Comparison of ENCODE assay signal across 34 cellular contexts in genomic region chr13:82245860-82246259, GRCh38.
DNase-seq lines count a peak whose midpoint lies in the region; ATAC-seq, FAIRE-seq and TF ChIP-seq lines count a peak whose summit lies in the region.
"Had no signal": no experiment of that assay in that cellular context is flagged by ENCODE, and none has a peak within 500 bp of the region (broad histone marks: within the 10 kb centered on the region; RNA-seq: fewer than 3 reads in every experiment).

No MANE protein-coding gene starts in this region.

- H3K4me1 Mint-ChIP-seq in WTC11 = no peaks in the 10 kb centered on the region
- H3K4me1 Mint-ChIP-seq: B cell; CD14-positive monocyte; CD4-positive, alpha-beta memory T cell; CD4-positive, CD25-positive, alpha-beta regulatory T cell; CD8-positive, alpha-beta memory T cell had no signal

- no peaks in the 10 kb centered on the region for H3K9me3 Mint-ChIP-seq in WTC11

- no peaks in the 10 kb centered on the region for H3K9me3 ChIP-seq in prostate gland
- no peaks in the 10 kb centered on the region for H3K9me3 ChIP-seq in aorta (ENCODE audit: control insufficient read depth, low read length)
- H3K9me3 ChIP-seq: A549; BE2C; BLaER1; BLaER1 treated with 17β-estradiol and CSF1 and Interleukin-3, amounts not matched to agents 10 nM and 100 nM; Caco-2 had no signal

- H3K27ac Mint-ChIP-seq in WTC11 = no peak overlapping the region
- H3K27ac Mint-ChIP-seq: B cell; CD14-positive monocyte; CD4-positive, alpha-beta memory T cell; CD4-positive, alpha-beta T cell; CD4-positive, CD25-positive, alpha-beta regulatory T cell; CD8-positive, alpha-beta memory T cell; CD8-positive, alpha-beta T cell had no signal

- no peak for DNase-seq in WTC11 (ENCODE audit: low spot score)
- no peak for DNase-seq in prostate gland (ENCODE audit: low spot score)
- no peak for DNase-seq in aorta
- DNase-seq in NCI-H1436 (lab: John Stamatoyannopoulos, UW) = no peak
- DNase-seq: 8988T; ACHN; AML-193; BE2C; C1 segment of cervical spinal cord; Caco-2; Calu3; CD4-positive, alpha-beta memory T cell; CD4-positive, alpha-beta T cell; CD4-positive, CD25-positive, alpha-beta regulatory T cell; CD8-positive, alpha-beta memory T cell; CD8-positive, alpha-beta T cell; COR-L47; DMS 273 treated with DMSO at 0.1 percent for 48 hours; DMS153; DMS53; DMS79; DMS79 treated with DMSO at 0.1 percent for 48 hours; DND-41; EL had no signal

- no peaks in the 10 kb centered on the region for H3K27me3 Mint-ChIP-seq in WTC11 (ENCODE audit: low read depth)
- H3K27me3 Mint-ChIP-seq: B cell; CD4-positive, alpha-beta memory T cell; CD4-positive, alpha-beta T cell; CD4-positive, CD25-positive, alpha-beta regulatory T cell; CD8-positive, alpha-beta memory T cell had no signal

- H3K4me3 ChIP-seq in prostate gland = no peak overlapping the region
- no peak overlapping the region for H3K4me3 ChIP-seq in aorta (ENCODE audit: low read length in 2 of 2)
- H3K4me3 ChIP-seq: A549; BLaER1; BLaER1 treated with 17β-estradiol and CSF1 and Interleukin-3, amounts not matched to agents 10 nM and 100 nM had no signal

- intact Hi-C loops in prostate gland (cut with DNase I) (no loop called here), aorta (cut with DNase I) (no loop called here)

- H3K27me3 ChIP-seq in prostate gland (replicated peaks; ENCODE audit: insufficient read depth) (no peaks in the 10 kb centered on the region), aorta (ENCODE audit: control insufficient read depth in 1 of 2, insufficient read depth in 2 of 2, low read length in 1 of 2) (no peaks in the 10 kb centered on the region)
- H3K27me3 ChIP-seq: BE2C; BLaER1; BLaER1 treated with 17β-estradiol and CSF1 and Interleukin-3, amounts not matched to agents 10 nM and 100 nM had no signal

- FAIRE-seq in A204.1 (lab: Jason Lieb, UNC) (peak; percentile 86), G401.6 (lab: Jason Lieb, UNC) (peak; percentile 70)
- FAIRE-seq: A549, D721Med had no signal

- WGBS in prostate gland = 88% methylated on average over 1 of the region's 1 CpG
- 96 to 97% methylated on average over 1 of the region's 1 CpG for WGBS in aorta, 2 donors

- H3K4me3 Mint-ChIP-seq in WTC11 = no peak overlapping the region
- H3K4me3 Mint-ChIP-seq: B cell; CD14-positive monocyte; CD4-positive, alpha-beta memory T cell; CD4-positive, alpha-beta T cell; CD4-positive, CD25-positive, alpha-beta regulatory T cell; CD8-positive, alpha-beta memory T cell; CD8-positive, alpha-beta T cell had no signal

- CTCF ChIA-PET in WTC11 (lab: Charles Lee) = no interaction called here

- no peaks in the 10 kb centered on the region for H3K4me1 ChIP-seq in prostate gland (replicated peaks)
- H3K4me1 ChIP-seq in aorta (ENCODE audit: control insufficient read depth in 1 of 2, insufficient read depth in 2 of 2, low read length in 2 of 2) = no peaks in the 10 kb centered on the region
- H3K4me1 ChIP-seq: A549; BE2C; BLaER1; BLaER1 treated with 17β-estradiol and CSF1 and Interleukin-3, amounts not matched to agents 10 nM and 100 nM; Caco-2 had no signal

- no peaks in the 10 kb centered on the region for H3K36me3 ChIP-seq in prostate gland
- no peaks in the 10 kb centered on the region for H3K36me3 ChIP-seq in aorta (ENCODE audit: control insufficient read depth in 1 of 2, insufficient read depth in 2 of 2, low read length in 1 of 2)
- H3K36me3 ChIP-seq: BE2C; BLaER1; BLaER1 treated with 17β-estradiol and CSF1 and Interleukin-3, amounts not matched to agents 10 nM and 100 nM had no signal

- ATAC-seq in WTC11 (no peak), aorta (ENCODE audit: low FRiP score) (no peak)
- ATAC-seq: A549; CD8-positive, alpha-beta T cell had no signal

- POLR2A ChIA-PET in WTC11 (lab: Charles Lee) = no interaction called here

- no peak for TF ChIP-seq POLR2A in prostate gland (IDR thresholded peaks at IDR 0.05)

- no peak for TF ChIP-seq CTCF in WTC11 (IDR thresholded peaks at IDR 0.05)
- no peak for TF ChIP-seq CTCF in prostate gland (IDR thresholded peaks at IDR 0.05)

- H3K27ac ChIP-seq in prostate gland (no peak overlapping the region), aorta (ENCODE audit: low read depth in 1 of 2, low read length in 2 of 2) (no peak overlapping the region)
- H3K27ac ChIP-seq: 22Rv1; A549; BLaER1; BLaER1 treated with 17β-estradiol and CSF1 and Interleukin-3, amounts not matched to agents 10 nM and 100 nM; C4-2B had no signal

- no peaks in the 10 kb centered on the region for H3K36me3 Mint-ChIP-seq in WTC11
- H3K36me3 Mint-ChIP-seq: CD14-positive monocyte; CD4-positive, alpha-beta memory T cell; CD8-positive, alpha-beta memory T cell; CD8-positive, alpha-beta T cell had no signal

TF ChIP-seq in WTC11, 78 proteins besides CTCF, POLR2A, EP300 and RAD21:
- TF ChIP-seq, protein P1, sequence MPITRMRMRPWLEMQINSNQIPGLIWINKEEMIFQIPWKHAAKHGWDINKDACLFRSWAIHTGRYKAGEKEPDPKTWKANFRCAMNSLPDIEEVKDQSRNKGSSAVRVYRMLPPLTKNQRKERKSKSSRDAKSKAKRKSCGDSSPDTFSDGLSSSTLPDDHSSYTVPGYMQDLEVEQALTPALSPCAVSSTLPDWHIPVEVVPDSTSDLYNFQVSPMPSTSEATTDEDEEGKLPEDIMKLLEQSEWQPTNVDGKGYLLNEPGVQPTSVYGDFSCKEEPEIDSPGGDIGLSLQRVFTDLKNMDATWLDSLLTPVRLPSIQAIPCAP (CRISPR knock-in tag; IDR thresholded peaks at IDR 0.05) = no peak
- peak; percentile 95 for TF ChIP-seq HMGA2 (CRISPR knock-in tag; IDR thresholded peaks at IDR 0.05)
